29 cellular contexts compared by ENCODE assay signal in genomic region chr1:94257451-94257850, GRCh38. TPM values are rescaled to one million over a fixed set of nuclear protein-coding genes. Genes with fewer than 3 reads are reported as not detected.
DNase-seq lines count a peak whose midpoint lies in the region; FAIRE-seq and TF ChIP-seq lines count a peak whose summit lies in the region.
"Had no signal": no experiment of that assay in that cellular context is flagged by ENCODE, and none has a peak within 500 bp of the region (broad histone marks: within the 10 kb centered on the region; RNA-seq: fewer than 3 reads in every experiment).

No MANE protein-coding gene starts in this region.

- H3K79me2 ChIP-seq in smooth muscle cell (ENCODE audit: low read depth) = no peaks in the 10 kb centered on the region

- no peaks in the 10 kb centered on the region for H3K9me3 ChIP-seq in smooth muscle cell (replicated peaks; ENCODE audit: low read depth)
- H3K9me3 ChIP-seq in adrenal gland (replicated peaks in 1 of 3) = no peaks in the 10 kb centered on the region
- H3K9me3 ChIP-seq: A549 had no signal

- DNase-seq in HT-29 (ENCODE audit: low spot score) = peak; percentile 2
- DNase-seq in RCC 7860 (ENCODE audit: low spot score) = peak; percentile 46
- DNase-seq in kidney tubule cell (ENCODE audit: low spot score) = peak; percentile 72
- no peak for DNase-seq in smooth muscle cell (lab: John Stamatoyannopoulos, UW; ENCODE audit: unreplicated experiment)
- DNase-seq in NOMO-1 treated with dmso at 0.1 percent for 144 hours (lab: John Stamatoyannopoulos, UW; ENCODE audit: unreplicated experiment) = no peak
- no peak for DNase-seq in NCI-H2081 (lab: John Stamatoyannopoulos, UW)
- no peak for DNase-seq in adrenal gland
- DNase-seq: C1 segment of cervical spinal cord; CD4-positive, alpha-beta memory T cell; COR-L47; EL; GDM1; GOT3; HCEC 1CT; NCI-H1048; NCI-H1417; NCI-H1694 treated with DMSO at 0.1 percent for 48 hours; NCI-H2081 treated with DMSO at 0.1 percent for 48 hours; NCI-H2171; NCI-H226; NCI-H510A; NCI-H69; OCI-M1; RPMI8226; SHP77 treated with DMSO at 0.1 percent for 48 hours had no signal

- FAIRE-seq in RCC 7860 (lab: Jason Lieb, UNC) = peak; percentile 78
- FAIRE-seq: A549, GM12878 had no signal

- H3K36me3 ChIP-seq in smooth muscle cell (ENCODE audit: low read depth) = no peaks in the 10 kb centered on the region
- H3K36me3 ChIP-seq in adrenal gland (replicated peaks in 1 of 2) = no peaks in the 10 kb centered on the region

- H3K4me1 ChIP-seq in smooth muscle cell (ENCODE audit: low read depth) (no peaks in the 10 kb centered on the region), adrenal gland (replicated peaks in 1 of 2) (no peaks in the 10 kb centered on the region)

- H3K4me2 ChIP-seq in smooth muscle cell = no peak overlapping the region
- H3K4me2 ChIP-seq: A549, KMS-11 had no signal

- H3F3A ChIP-seq in smooth muscle cell (ENCODE audit: low read depth) = peaks cover 11% of the 10 kb centered on the region

- no peak overlapping the region for H3K4me3 ChIP-seq in smooth muscle cell
- H3K4me3 ChIP-seq in adrenal gland = no peak overlapping the region
- H3K4me3 ChIP-seq: A549, GM12878 had no signal

- H3K27me3 ChIP-seq in smooth muscle cell (ENCODE audit: low read depth) = no peaks in the 10 kb centered on the region
- no peaks in the 10 kb centered on the region for H3K27me3 ChIP-seq in adrenal gland

- no peaks in the 10 kb centered on the region for H4K20me1 ChIP-seq in smooth muscle cell (ENCODE audit: low read depth)

- no peak for TF ChIP-seq CTCF in smooth muscle cell (IDR thresholded peaks at IDR 0.05; ENCODE audit: borderline replicate concordance, insufficient read depth, poor library complexity, severe bottlenecking)
- no peak for TF ChIP-seq CTCF in adrenal gland (IDR thresholded peaks at IDR 0.05)

- intact Hi-C loops in adrenal gland (cut with DNase I) = no loop called here

- TF ChIP-seq POLR2A in adrenal gland (IDR thresholded peaks at IDR 0.05) = no peak

- no peak overlapping the region for H3K9ac ChIP-seq in smooth muscle cell (ENCODE audit: low read depth)
- H3K9ac ChIP-seq: KMS-11 had no signal

- no peak overlapping the region for H2AFZ ChIP-seq in smooth muscle cell (ENCODE audit: low read depth)

- no peak overlapping the region for H3K27ac ChIP-seq in smooth muscle cell (ENCODE audit: low read depth)
- H3K27ac ChIP-seq in adrenal gland = no peak overlapping the region
- H3K27ac ChIP-seq: KMS-11 had no signal

RNA-seq across cellular contexts. Expression of gene ARHGAP29, which starts 20.1 kb away (rescaled TPM):
- 18.6 and 22.6 TPM in 2 replicates for total RNA-seq in HT-29 (2014; rRNA removed; shearing (Covaris generic))
- total RNA-seq in smooth muscle cell (36.3 and 39.9 TPM in 2 replicates), adrenal gland (10 to 100 TPM in 6 of 8 donors, 1 to 10 TPM in 2; 7.7 to 16.7 (median 11.1) TPM)
- polyA plus RNA-seq in smooth muscle cell (8.0 and 22.8 TPM in 2 replicates), adrenal gland (1 to 10 TPM; 5.3 to 7.2 (median 6.2) TPM)
- total RNA-seq: CD4-positive, alpha-beta memory T cell had no signal
- polyA plus RNA-seq: CD4-positive, alpha-beta memory T cell; IgD-negative memory B cell had no signal

Comparison
In these comparisons a context has a peak if more than half of its experiments do, and no peak if none do; other contexts are left out.
1. DNase-seq: peak in HT-29 (single experiment), RCC 7860 (single experiment) and kidney tubule cell (single experiment); none in smooth muscle cell (single experiment), NOMO-1 treated with dmso at 0.1 percent for 144 hours (single experiment), NCI-H2081 (0 of 2) and adrenal gland (0 of 7).